ENCODE assay signal across 1 cellular context in genomic region chr1:23453455-23454000, GRCh38.
TF ChIP-seq lines count a peak whose summit lies in the region.

No MANE protein-coding gene starts in this region.

TF ChIP-seq in HepG2, 621 proteins besides CTCF, POLR2A, EP300 and RAD21:
- TF ChIP-seq MEIS1 (CRISPR knock-in tag; IDR thresholded peaks at IDR 0.05; ENCODE audit: borderline replicate concordance) (no peak), NFE2L2 (IDR thresholded peaks at IDR 0.05; ENCODE audit: low read length) (no peak), NR1H2 (CRISPR knock-in tag; IDR thresholded peaks at IDR 0.05; ENCODE audit: borderline replicate concordance, low read depth) (no peak), CEBPB (IDR thresholded peaks at IDR 0.05; ENCODE audit: borderline replicate concordance, low read depth, low read length) (peak; percentile 76), LCORL (IDR thresholded peaks at IDR 0.05) (no peak), LCORL (CRISPR knock-in tag; IDR thresholded peaks at IDR 0.05) (no peak), TIGD3 (CRISPR knock-in tag; IDR thresholded peaks at IDR 0.05; ENCODE audit: borderline replicate concordance) (no peak), ZNF569 (CRISPR knock-in tag; IDR thresholded peaks at IDR 0.05; ENCODE audit: borderline replicate concordance) (no peak), EEA1 (CRISPR knock-in tag; IDR thresholded peaks at IDR 0.05; ENCODE audit: borderline replicate concordance) (no peak), ZNF777 (CRISPR knock-in tag; IDR thresholded peaks at IDR 0.05) (no peak), ZNF263 (CRISPR knock-in tag; IDR thresholded peaks at IDR 0.05) (0 out of 2 replicates have a peak, but pooled peaks have one; percentile 27)
TF ChIP-seq in HepG2: peak in this region for 2.
